In genomic region chr10:121838931-121839330, GRCh38 we compare ENCODE assay signal across 10 cellular contexts.
"Had no signal": no experiment of that assay in that cellular context is flagged by ENCODE, and none has a peak within 500 bp of the region (broad histone marks: within the 10 kb centered on the region; RNA-seq: fewer than 3 reads in every experiment).

No MANE protein-coding gene starts in this region.

- H3K4me3 ChIP-seq: lower lobe of right lung, pancreas, stomach, thoracic aorta had no signal

- DNase-seq: activated CD4-positive, alpha-beta memory T cell treated with anti-CD3 and anti-CD28 coated beads, Interleukin-2, amount 10 ng/mL, durations not matched to agents 7 days and 5 days; activated naive CD4-positive, alpha-beta T cell treated with anti-CD3 and anti-CD28 coated beads for 36 hours; foreskin keratinocyte; left cardiac atrium; lower lobe of right lung; pancreas; stimulated activated CD4-positive, alpha-beta T cell treated with anti-CD3 and anti-CD28 coated beads, Interleukin-4, amount 100 ng/mL, for 4 hours; stomach had no signal

- H3K36me3 ChIP-seq: pancreas, thoracic aorta had no signal

- H3K27ac ChIP-seq: foreskin keratinocyte, lower lobe of right lung, pancreas, stomach, thoracic aorta had no signal

- H3K27me3 ChIP-seq: foreskin keratinocyte, pancreas, stomach had no signal

- H3K4me1 ChIP-seq: lower lobe of right lung, stomach had no signal

- H3K9me3 ChIP-seq: lower lobe of right lung, pancreas, stomach, thoracic aorta had no signal

- ATAC-seq: activated T-helper 17 cell treated with anti-CD3 and anti-CD28 coated beads, Interleukin-2, amount 50 U/mL, for 72 hours; foreskin keratinocyte; left cardiac atrium; lower lobe of right lung had no signal
